ENCODE assay signal across 17 cellular contexts in genomic region chr6:22600059-22600458, GRCh38. TPM values are rescaled to one million over a fixed set of nuclear protein-coding genes. Genes with fewer than 3 reads are reported as not detected.
"Had no signal": no experiment of that assay in that cellular context is flagged by ENCODE, and none has a peak within 500 bp of the region (broad histone marks: within the 10 kb centered on the region; RNA-seq: fewer than 3 reads in every experiment).

No MANE protein-coding gene starts in this region.

- H3K27me3 Mint-ChIP-seq: activated CD4-positive, alpha-beta memory T cell treated with anti-CD3 and anti-CD28 coated beads, Interleukin-2, amount 10 ng/mL, durations not matched to agents 7 days and 5 days; activated naive CD8-positive, alpha-beta T cell; type B pancreatic cell had no signal

- H3K4me1 Mint-ChIP-seq: activated CD4-positive, alpha-beta memory T cell treated with anti-CD3 and anti-CD28 coated beads, Interleukin-2, amount 10 ng/mL, durations not matched to agents 7 days and 5 days had no signal

- DNase-seq: activated CD4-positive, alpha-beta memory T cell treated with anti-CD3 and anti-CD28 coated beads, Interleukin-2, amount 10 ng/mL, durations not matched to agents 7 days and 5 days; activated gamma-delta T cell; activated T-cell treated with anti-CD3 and anti-CD28 coated beads, Interleukin-2, amount 50 U/mL, for 48 hours; anterior cingulate cortex; esophagus squamous epithelium; hippocampal formation; kidney glomerular epithelial cell; right cardiac atrium; stimulated activated CD4-positive, alpha-beta T cell treated with anti-CD3 and anti-CD28 coated beads, Interleukin-2, amount 100 ng/mL, for 24 hours; stimulated activated naive CD4-positive, alpha-beta T cell; substantia nigra; T-helper 9 cell had no signal

- H3K27ac Mint-ChIP-seq: activated CD4-positive, alpha-beta memory T cell treated with anti-CD3 and anti-CD28 coated beads, Interleukin-2, amount 10 ng/mL, durations not matched to agents 7 days and 5 days; activated naive CD8-positive, alpha-beta T cell; type B pancreatic cell had no signal

- ATAC-seq: gastroesophageal sphincter, right cardiac atrium had no signal

- H3K4me3 Mint-ChIP-seq: activated CD4-positive, alpha-beta memory T cell treated with anti-CD3 and anti-CD28 coated beads, Interleukin-2, amount 10 ng/mL, durations not matched to agents 7 days and 5 days; activated naive CD8-positive, alpha-beta T cell; type B pancreatic cell had no signal

- H3K36me3 Mint-ChIP-seq: activated naive CD8-positive, alpha-beta T cell; type B pancreatic cell had no signal

- H3K4me3 ChIP-seq: esophagus squamous epithelium, gastroesophageal sphincter had no signal

RNA-seq across cellular contexts. Expression of gene HDGFL1, which starts 30.7 kb away (rescaled TPM):
- total RNA-seq: activated CD4-positive, alpha-beta memory T cell treated with anti-CD3 and anti-CD28 coated beads, Interleukin-2, amount 10 ng/mL, durations not matched to agents 7 days and 5 days; esophagus squamous epithelium; gastroesophageal sphincter; lower leg skin; posterior vena cava; right cardiac atrium had no signal
